In the genomic region with DNA sequence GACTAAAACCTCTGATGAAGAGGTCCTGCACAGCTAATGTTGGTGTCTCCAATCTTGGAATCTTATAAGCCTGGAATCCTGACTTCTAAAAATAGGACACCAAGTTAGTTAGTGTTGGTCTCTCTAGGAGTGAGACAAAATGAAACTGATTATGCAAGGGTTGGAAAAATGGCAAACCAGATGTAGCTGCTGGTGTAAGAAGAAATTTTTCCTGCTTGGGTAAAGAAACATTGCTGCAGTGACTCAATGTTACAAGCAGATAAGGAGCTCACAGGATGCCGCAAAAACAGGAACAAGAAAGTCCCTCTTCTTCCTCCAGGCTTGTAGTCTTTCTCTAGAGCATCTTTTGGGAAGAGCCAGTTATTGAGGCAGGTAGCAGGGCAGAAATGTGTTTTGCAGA, we compare ENCODE assay signal across 1 cellular context.
TF ChIP-seq lines count a peak whose summit lies in the region.

No MANE protein-coding gene starts in this region.

TF ChIP-seq in GM23338, 12 proteins besides CTCF, POLR2A, EP300 and RAD21 (continued from another document):
- TF ChIP-seq, protein P1, sequence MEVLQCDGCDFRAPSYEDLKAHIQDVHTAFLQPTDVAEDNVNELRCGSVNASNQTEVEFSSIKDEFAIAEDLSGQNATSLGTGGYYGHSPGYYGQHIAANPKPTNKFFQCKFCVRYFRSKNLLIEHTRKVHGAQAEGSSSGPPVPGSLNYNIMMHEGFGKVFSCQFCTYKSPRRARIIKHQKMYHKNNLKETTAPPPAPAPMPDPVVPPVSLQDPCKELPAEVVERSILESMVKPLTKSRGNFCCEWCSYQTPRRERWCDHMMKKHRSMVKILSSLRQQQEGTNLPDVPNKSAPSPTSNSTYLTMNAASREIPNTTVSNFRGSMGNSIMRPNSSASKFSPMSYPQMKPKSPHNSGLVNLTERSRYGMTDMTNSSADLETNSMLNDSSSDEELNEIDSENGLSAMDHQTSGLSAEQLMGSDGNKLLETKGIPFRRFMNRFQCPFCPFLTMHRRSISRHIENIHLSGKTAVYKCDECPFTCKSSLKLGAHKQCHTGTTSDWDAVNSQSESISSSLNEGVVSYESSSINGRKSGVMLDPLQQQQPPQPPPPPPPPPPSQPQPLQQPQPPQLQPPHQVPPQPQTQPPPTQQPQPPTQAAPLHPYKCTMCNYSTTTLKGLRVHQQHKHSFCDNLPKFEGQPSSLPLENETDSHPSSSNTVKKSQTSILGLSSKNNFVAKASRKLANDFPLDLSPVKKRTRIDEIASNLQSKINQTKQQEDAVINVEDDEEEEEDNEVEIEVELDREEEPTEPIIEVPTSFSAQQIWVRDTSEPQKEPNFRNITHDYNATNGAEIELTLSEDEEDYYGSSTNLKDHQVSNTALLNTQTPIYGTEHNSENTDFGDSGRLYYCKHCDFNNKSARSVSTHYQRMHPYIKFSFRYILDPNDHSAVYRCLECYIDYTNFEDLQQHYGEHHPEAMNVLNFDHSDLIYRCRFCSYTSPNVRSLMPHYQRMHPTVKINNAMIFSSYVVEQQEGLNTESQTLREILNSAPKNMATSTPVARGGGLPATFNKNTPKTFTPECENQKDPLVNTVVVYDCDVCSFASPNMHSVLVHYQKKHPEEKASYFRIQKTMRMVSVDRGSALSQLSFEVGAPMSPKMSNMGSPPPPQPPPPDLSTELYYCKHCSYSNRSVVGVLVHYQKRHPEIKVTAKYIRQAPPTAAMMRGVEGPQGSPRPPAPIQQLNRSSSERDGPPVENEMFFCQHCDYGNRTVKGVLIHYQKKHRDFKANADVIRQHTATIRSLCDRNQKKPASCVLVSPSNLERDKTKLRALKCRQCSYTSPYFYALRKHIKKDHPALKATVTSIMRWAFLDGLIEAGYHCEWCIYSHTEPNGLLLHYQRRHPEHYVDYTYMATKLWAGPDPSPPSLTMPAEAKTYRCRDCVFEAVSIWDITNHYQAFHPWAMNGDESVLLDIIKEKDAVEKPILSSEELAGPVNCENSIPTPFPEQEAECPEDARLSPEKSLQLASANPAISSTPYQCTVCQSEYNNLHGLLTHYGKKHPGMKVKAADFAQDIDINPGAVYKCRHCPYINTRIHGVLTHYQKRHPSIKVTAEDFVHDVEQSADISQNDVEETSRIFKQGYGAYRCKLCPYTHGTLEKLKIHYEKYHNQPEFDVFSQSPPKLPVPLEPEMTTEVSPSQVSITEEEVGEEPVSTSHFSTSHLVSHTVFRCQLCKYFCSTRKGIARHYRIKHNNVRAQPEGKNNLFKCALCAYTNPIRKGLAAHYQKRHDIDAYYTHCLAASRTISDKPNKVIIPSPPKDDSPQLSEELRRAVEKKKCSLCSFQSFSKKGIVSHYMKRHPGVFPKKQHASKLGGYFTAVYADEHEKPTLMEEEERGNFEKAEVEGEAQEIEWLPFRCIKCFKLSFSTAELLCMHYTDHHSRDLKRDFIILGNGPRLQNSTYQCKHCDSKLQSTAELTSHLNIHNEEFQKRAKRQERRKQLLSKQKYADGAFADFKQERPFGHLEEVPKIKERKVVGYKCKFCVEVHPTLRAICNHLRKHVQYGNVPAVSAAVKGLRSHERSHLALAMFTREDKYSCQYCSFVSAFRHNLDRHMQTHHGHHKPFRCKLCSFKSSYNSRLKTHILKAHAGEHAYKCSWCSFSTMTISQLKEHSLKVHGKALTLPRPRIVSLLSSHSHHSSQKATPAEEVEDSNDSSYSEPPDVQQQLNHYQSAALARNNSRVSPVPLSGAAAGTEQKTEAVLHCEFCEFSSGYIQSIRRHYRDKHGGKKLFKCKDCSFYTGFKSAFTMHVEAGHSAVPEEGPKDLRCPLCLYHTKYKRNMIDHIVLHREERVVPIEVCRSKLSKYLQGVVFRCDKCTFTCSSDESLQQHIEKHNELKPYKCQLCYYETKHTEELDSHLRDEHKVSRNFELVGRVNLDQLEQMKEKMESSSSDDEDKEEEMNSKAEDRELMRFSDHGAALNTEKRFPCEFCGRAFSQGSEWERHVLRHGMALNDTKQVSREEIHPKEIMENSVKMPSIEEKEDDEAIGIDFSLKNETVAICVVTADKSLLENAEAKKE (CRISPR knock-in tag; IDR thresholded peaks at IDR 0.05) = no peak
- TF ChIP-seq, protein P2, sequence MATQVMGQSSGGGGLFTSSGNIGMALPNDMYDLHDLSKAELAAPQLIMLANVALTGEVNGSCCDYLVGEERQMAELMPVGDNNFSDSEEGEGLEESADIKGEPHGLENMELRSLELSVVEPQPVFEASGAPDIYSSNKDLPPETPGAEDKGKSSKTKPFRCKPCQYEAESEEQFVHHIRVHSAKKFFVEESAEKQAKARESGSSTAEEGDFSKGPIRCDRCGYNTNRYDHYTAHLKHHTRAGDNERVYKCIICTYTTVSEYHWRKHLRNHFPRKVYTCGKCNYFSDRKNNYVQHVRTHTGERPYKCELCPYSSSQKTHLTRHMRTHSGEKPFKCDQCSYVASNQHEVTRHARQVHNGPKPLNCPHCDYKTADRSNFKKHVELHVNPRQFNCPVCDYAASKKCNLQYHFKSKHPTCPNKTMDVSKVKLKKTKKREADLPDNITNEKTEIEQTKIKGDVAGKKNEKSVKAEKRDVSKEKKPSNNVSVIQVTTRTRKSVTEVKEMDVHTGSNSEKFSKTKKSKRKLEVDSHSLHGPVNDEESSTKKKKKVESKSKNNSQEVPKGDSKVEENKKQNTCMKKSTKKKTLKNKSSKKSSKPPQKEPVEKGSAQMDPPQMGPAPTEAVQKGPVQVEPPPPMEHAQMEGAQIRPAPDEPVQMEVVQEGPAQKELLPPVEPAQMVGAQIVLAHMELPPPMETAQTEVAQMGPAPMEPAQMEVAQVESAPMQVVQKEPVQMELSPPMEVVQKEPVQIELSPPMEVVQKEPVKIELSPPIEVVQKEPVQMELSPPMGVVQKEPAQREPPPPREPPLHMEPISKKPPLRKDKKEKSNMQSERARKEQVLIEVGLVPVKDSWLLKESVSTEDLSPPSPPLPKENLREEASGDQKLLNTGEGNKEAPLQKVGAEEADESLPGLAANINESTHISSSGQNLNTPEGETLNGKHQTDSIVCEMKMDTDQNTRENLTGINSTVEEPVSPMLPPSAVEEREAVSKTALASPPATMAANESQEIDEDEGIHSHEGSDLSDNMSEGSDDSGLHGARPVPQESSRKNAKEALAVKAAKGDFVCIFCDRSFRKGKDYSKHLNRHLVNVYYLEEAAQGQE (IDR thresholded peaks at IDR 0.05; ENCODE audit: unreplicated experiment) = no peak
- TF ChIP-seq JUNB (IDR thresholded peaks at IDR 0.05; ENCODE audit: unreplicated experiment) (no peak), STAT1 (IDR thresholded peaks at IDR 0.05; ENCODE audit: unreplicated experiment) (no peak), EZH2phosphoT487 (IDR thresholded peaks at IDR 0.05; ENCODE audit: unreplicated experiment) (no peak), POLR2AphosphoS5 (IDR thresholded peaks at IDR 0.05; ENCODE audit: low read depth) (no peak), NANOG (IDR thresholded peaks at IDR 0.05; ENCODE audit: borderline replicate concordance) (no peak)
